Comparison of ENCODE assay signal across 17 cellular contexts in the genomic region with DNA sequence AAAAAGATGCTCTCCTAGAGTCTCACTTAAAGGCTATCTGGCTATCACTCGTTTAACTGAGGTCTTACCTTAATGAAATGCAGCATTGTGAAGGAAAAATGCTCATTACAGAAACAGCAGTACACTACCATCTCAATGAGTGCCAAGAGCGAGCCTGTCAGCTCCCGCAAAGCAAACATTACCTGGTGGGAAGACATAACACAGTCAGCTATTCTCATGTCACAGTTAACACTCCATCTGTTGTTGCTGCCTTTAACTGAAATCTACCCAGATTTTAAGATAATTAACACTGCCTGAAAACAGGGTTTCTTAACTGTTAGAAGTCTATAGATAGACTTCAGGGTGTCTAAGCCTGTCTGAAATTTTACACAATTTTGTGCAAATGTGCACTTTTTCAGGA.
DNase-seq lines count a peak whose midpoint lies in the region; ATAC-seq lines count a peak whose summit lies in the region.
"Had no signal": no experiment of that assay in that cellular context is flagged by ENCODE, and none has a peak within 500 bp of the region (broad histone marks: within the 10 kb centered on the region; RNA-seq: fewer than 3 reads in every experiment).

No MANE protein-coding gene starts in this region.

- DNase-seq in COR-L47 (lab: John Stamatoyannopoulos, UW): peak; percentile 61
- DNase-seq in NCI-H1417 treated with DMSO at 0.1 percent for 48 hours (lab: John Stamatoyannopoulos, UW): peak; percentile 3
- DNase-seq in NCI-H345 treated with DMSO at 0.1 percent for 48 hours (lab: John Stamatoyannopoulos, UW; ENCODE audit: unreplicated experiment): peak; percentile 51
- peak; percentile 14 to 52 for DNase-seq in cerebellar nuclear complex (lab: John Stamatoyannopoulos, UW)
- DNase-seq in MV-4-11 (lab: John Stamatoyannopoulos, UW): no peak
- no peak for DNase-seq in CD1c-positive myeloid dendritic cell (ENCODE audit: extremely low spot score)
- no peak for DNase-seq in activated CD4-positive, alpha-beta T cell treated with anti-CD3 and anti-CD28 coated beads for 48 hours
- DNase-seq: Caco-2, IMR-90, Kasumi-1, NCI-H187 treated with DMSO at 0.1 percent for 48 hours, NCI-H226, NCI-H82, SHP77 had no signal

- ATAC-seq in GM18907 (IDR thresholded peaks at IDR 0.05; ENCODE audit: unreplicated experiment): no peak
- ATAC-seq: GM12878, HCT116 had no signal

Comparison
In these comparisons a context has a peak if more than half of its experiments do, and no peak if none do; other contexts are left out.
1. DNase-seq: peak in COR-L47 (single experiment), NCI-H1417 treated with DMSO at 0.1 percent for 48 hours (single experiment), NCI-H345 treated with DMSO at 0.1 percent for 48 hours (single experiment) and cerebellar nuclear complex (2 of 2); none in MV-4-11 (single experiment), CD1c-positive myeloid dendritic cell (single experiment) and activated CD4-positive, alpha-beta T cell treated with anti-CD3 and anti-CD28 coated beads for 48 hours (single experiment).